Comparison of ENCODE assay signal across 9 cellular contexts in genomic region chr3:172107403-172107802, GRCh38.
DNase-seq lines count a peak whose midpoint lies in the region; ATAC-seq and TF ChIP-seq lines count a peak whose summit lies in the region.
"Had no signal": no experiment of that assay in that cellular context is flagged by ENCODE, and none has a peak within 500 bp of the region (broad histone marks: within the 10 kb centered on the region; RNA-seq: fewer than 3 reads in every experiment).

No MANE protein-coding gene starts in this region.

- no peak for TF ChIP-seq RAD21 in IMR-90 (IDR thresholded peaks at IDR 0.05; ENCODE audit: low read length)

- peaks cover 92% of the 10 kb centered on the region for H4K20me1 ChIP-seq in IMR-90 (ENCODE audit: insufficient read depth, low read length)

- dilution Hi-C loops in IMR-90 (cut with HindIII; ENCODE audit: low sequenced_read_pairs, unreplicated experiment) = no loop called here

- peaks cover 38% of the 10 kb centered on the region for H3K9me1 ChIP-seq in IMR-90 (ENCODE audit: insufficient read depth, low read length)

- POLR2A ChIA-PET in IMR-90 (lab: Charles Lee; ENCODE audit: unreplicated experiment) = no interaction called here

- no peak overlapping the region for H3K4me2 ChIP-seq in IMR-90 (ENCODE audit: low read depth, low read length)

- H3K27ac ChIP-seq in IMR-90 (ENCODE audit: insufficient read depth, low read length) (no peak overlapping the region), WERI-Rb-1 (no peak overlapping the region)

- 100% methylated on average over 4 of the region's 4 CpGs; no CpG with 5 or more reads in 1 of the 2 experiments for WGBS in IMR-90 (ENCODE audit: extremely low coverage in 2 of 2, insufficient read length in 1 of 2), 2 experiments

- no peak overlapping the region for H4K8ac ChIP-seq in IMR-90 (ENCODE audit: low read depth in 2 of 2, low read length in 2 of 2)

- peaks cover 7% of the 10 kb centered on the region; the same call in 1 of the 2 replicates for H3K36me3 ChIP-seq in IMR-90 (ENCODE audit: control insufficient read depth, insufficient read depth, low read length)
- H3K36me3 ChIP-seq in MG63 = peaks cover 53% of the 10 kb centered on the region
- H3K36me3 ChIP-seq in WERI-Rb-1 = no peaks in the 10 kb centered on the region

- H3K27me3 ChIP-seq in IMR-90 (ENCODE audit: control insufficient read depth, insufficient read depth, low read length) (no peaks in the 10 kb centered on the region), MG63 (no peaks in the 10 kb centered on the region), WERI-Rb-1 (ENCODE audit: insufficient read depth, low read depth, severe bottlenecking) (no peaks in the 10 kb centered on the region)

- no TSS peak for BruUV-seq in IMR-90 (replicated peaks; lab: Mats Ljungman, UMichigan)

- H3K79me1 ChIP-seq in IMR-90 (ENCODE audit: low read depth in 1 of 2, low read length in 2 of 2) = peaks cover 31 to 83% of the 10 kb centered on the region in 2 experiments

- TF ChIP-seq CTCF in IMR-90 (conservative IDR thresholded peaks at IDR 0.05; ENCODE audit: low read depth, low read length) = no peak
- TF ChIP-seq CTCF in progenitor cell of endocrine pancreas (IDR thresholded peaks at IDR 0.05; ENCODE audit: unreplicated experiment) = no peak
- TF ChIP-seq CTCF in WERI-Rb-1 (IDR thresholded peaks at IDR 0.05; ENCODE audit: low read depth, low read length) = no peak

- no peak overlapping the region for H2AK9ac ChIP-seq in IMR-90 (replicated peaks; ENCODE audit: low read depth, low read length, poor library complexity)

- no peaks in the 10 kb centered on the region for H3K9me3 Mint-ChIP-seq in activated T-helper 2 cell treated with anti-CD3 and anti-CD28 coated beads, Interferon-gamma antibody, Interleukin-2, Interleukin-4, amounts not matched to agents 10 μg/mL and 5 μg/mL and 100 μg/mL, durations not matched to agents 14 hours and 24 hours and 36 hours
- no peaks in the 10 kb centered on the region for H3K9me3 Mint-ChIP-seq in progenitor cell of endocrine pancreas (ENCODE audit: low read depth)

- peaks cover 5% of the 10 kb centered on the region for H3K36me3 Mint-ChIP-seq in activated T-helper 2 cell treated with anti-CD3 and anti-CD28 coated beads, Interferon-gamma antibody, Interleukin-2, Interleukin-4, amounts not matched to agents 10 μg/mL and 5 μg/mL and 100 μg/mL, durations not matched to agents 14 hours and 24 hours and 36 hours (ENCODE audit: low read depth)
- peaks cover 13% of the 10 kb centered on the region for H3K36me3 Mint-ChIP-seq in progenitor cell of endocrine pancreas (ENCODE audit: insufficient read depth)

- H3K4me3 ChIP-seq in IMR-90 (ENCODE audit: insufficient read depth, low read depth, low read length) (no peak overlapping the region), MG63 (no peak overlapping the region), WERI-Rb-1 (ENCODE audit: low read depth, low read length) (no peak overlapping the region)

- no peak overlapping the region for H2BK15ac ChIP-seq in IMR-90 (ENCODE audit: low read depth, low read length)

- no peak overlapping the region for H2AK5ac ChIP-seq in IMR-90 (ENCODE audit: low read depth, low read length)

- peaks cover 62% of the 10 kb centered on the region for H3K4me1 Mint-ChIP-seq in activated T-helper 2 cell treated with anti-CD3 and anti-CD28 coated beads, Interferon-gamma antibody, Interleukin-2, Interleukin-4, amounts not matched to agents 10 μg/mL and 5 μg/mL and 100 μg/mL, durations not matched to agents 14 hours and 24 hours and 36 hours (ENCODE audit: low read depth)
- peaks cover 50% of the 10 kb centered on the region for H3K4me1 Mint-ChIP-seq in progenitor cell of endocrine pancreas (ENCODE audit: low read depth)

- intact Hi-C loops in IMR-90 (cut with micrococcal nuclease) = no loop called here
- intact Hi-C loops in activated T-helper 2 cell treated with anti-CD3 and anti-CD28 coated beads, Interferon-gamma antibody, Interleukin-2, Interleukin-4, amounts not matched to agents 10 μg/mL and 5 μg/mL and 100 μg/mL, durations not matched to agents 14 hours and 24 hours and 36 hours (cut with micrococcal nuclease) = loop anchor here (1.0 to 10.0 kb wide), 12 partner anchors 12 to 485 kb away; partner anchors contain the start of genes FNDC3B and TMEM212

- no peak overlapping the region for H3K14ac ChIP-seq in IMR-90 (replicated peaks; ENCODE audit: low read depth, low read length)

- H3K9ac ChIP-seq in IMR-90 (ENCODE audit: low read depth, low read length) = no peak overlapping the region

- no peak overlapping the region for H2AFZ ChIP-seq in IMR-90 (replicated peaks; ENCODE audit: low read length, poor library complexity)

- peak overlapping the region; percentile 75 for H3K4me3 Mint-ChIP-seq in activated T-helper 2 cell treated with anti-CD3 and anti-CD28 coated beads, Interferon-gamma antibody, Interleukin-2, Interleukin-4, amounts not matched to agents 10 μg/mL and 5 μg/mL and 100 μg/mL, durations not matched to agents 14 hours and 24 hours and 36 hours (ENCODE audit: low read depth)
- H3K4me3 Mint-ChIP-seq in progenitor cell of endocrine pancreas (ENCODE audit: low read depth) = no peak overlapping the region

- no peak overlapping the region for H3K4ac ChIP-seq in IMR-90 (ENCODE audit: low read depth, low read length)

- H3K18ac ChIP-seq in IMR-90 (ENCODE audit: low read depth, low read length) = no peak overlapping the region

- H2BK20ac ChIP-seq in IMR-90 (ENCODE audit: low read depth, low read length) = no peak overlapping the region

- H4K5ac ChIP-seq in IMR-90 (ENCODE audit: low read depth, low read length) = no peak overlapping the region

- H3K27ac Mint-ChIP-seq in activated T-helper 2 cell treated with anti-CD3 and anti-CD28 coated beads, Interferon-gamma antibody, Interleukin-2, Interleukin-4, amounts not matched to agents 10 μg/mL and 5 μg/mL and 100 μg/mL, durations not matched to agents 14 hours and 24 hours and 36 hours = peak overlapping the region; percentile 90
- peak overlapping the region; percentile 16 for H3K27ac Mint-ChIP-seq in progenitor cell of endocrine pancreas

- H2BK5ac ChIP-seq in IMR-90 (ENCODE audit: low read depth, low read length, poor library complexity, severe bottlenecking) = no peak overlapping the region

- DNase-seq in GF-D8 (lab: John Stamatoyannopoulos, UW) (peak; percentile 55), IMR-90 (no peak), progenitor cell of endocrine pancreas (ENCODE audit: low spot score, unreplicated experiment) (no peak), MG63 (no peak), SHP77 (lab: John Stamatoyannopoulos, UW) (no peak), WERI-Rb-1 (no peak)
- peak; percentile 55 for DNase-seq in activated T-helper 2 cell treated with anti-CD3 and anti-CD28 coated beads, Interferon-gamma antibody, Interleukin-2, Interleukin-4, amounts not matched to agents 10 μg/mL and 5 μg/mL and 100 μg/mL, durations not matched to agents 14 hours and 24 hours and 36 hours (ENCODE audit: low spot score)

- H3K4me1 ChIP-seq in IMR-90 (ENCODE audit: control insufficient read depth, insufficient read depth, low read length) = peaks cover 16% of the 10 kb centered on the region

- no peaks in the 10 kb centered on the region for H3K27me3 Mint-ChIP-seq in activated T-helper 2 cell treated with anti-CD3 and anti-CD28 coated beads, Interferon-gamma antibody, Interleukin-2, Interleukin-4, amounts not matched to agents 10 μg/mL and 5 μg/mL and 100 μg/mL, durations not matched to agents 14 hours and 24 hours and 36 hours (ENCODE audit: low read depth)
- H3K27me3 Mint-ChIP-seq in progenitor cell of endocrine pancreas = no peaks in the 10 kb centered on the region

- H3K9me3 ChIP-seq in IMR-90 (ENCODE audit: control insufficient read depth, insufficient read depth, low read length) (no peaks in the 10 kb centered on the region), MG63 (no peaks in the 10 kb centered on the region), WERI-Rb-1 (ENCODE audit: severe bottlenecking) (no peaks in the 10 kb centered on the region)

- ATAC-seq in GM21390 (IDR thresholded peaks at IDR 0.05; ENCODE audit: unreplicated experiment) (peak; percentile 88), IMR-90 (ENCODE audit: low read depth) (no peak)
- ATAC-seq: HCT116 had no signal

- CTCF ChIA-PET in IMR-90 (lab: Yijun Ruan, JAX) = no interaction called here

- H3K56ac ChIP-seq in IMR-90 (ENCODE audit: extremely low read depth, insufficient read depth, low read length) = no peak overlapping the region

- peak overlapping the region; percentile 57; the same call in 1 of the 2 replicates for H3K23ac ChIP-seq in IMR-90 (ENCODE audit: low read depth, low read length)

- TF ChIP-seq POLR2A in IMR-90 (IDR thresholded peaks at IDR 0.05; ENCODE audit: low read depth, low read length) = no peak

- no peak overlapping the region for H4K91ac ChIP-seq in IMR-90 (ENCODE audit: insufficient read depth, low read depth, low read length)

- H2BK120ac ChIP-seq in IMR-90 (ENCODE audit: low read depth, low read length) = no peak overlapping the region

- in situ Hi-C loops in IMR-90 (cut with MboI; ENCODE audit: low sequenced_read_pairs) = no loop called here

TF ChIP-seq in IMR-90, 13 proteins besides CTCF, POLR2A, EP300 and RAD21:
- no peak for TF ChIP-seq SMC3 (IDR thresholded peaks at IDR 0.05; ENCODE audit: low read depth, low read length)
- TF ChIP-seq FOS (IDR thresholded peaks at IDR 0.05; ENCODE audit: low read depth, low read length) = no peak
- TF ChIP-seq RFX5 (IDR thresholded peaks at IDR 0.05; ENCODE audit: low read depth, low read length) = no peak
- TF ChIP-seq MXI1 (IDR thresholded peaks at IDR 0.05; ENCODE audit: borderline replicate concordance, low read depth, low read length) = no peak
- TF ChIP-seq NFE2L2 (IDR thresholded peaks at IDR 0.05; ENCODE audit: low read depth, low read length) = no peak
- TF ChIP-seq USF2 (IDR thresholded peaks at IDR 0.05; ENCODE audit: low read depth, low read length) = no peak

Comparison
In these comparisons a context has a peak if more than half of its experiments do, and no peak if none do; other contexts are left out.
1. DNase-seq: peak in GF-D8 (single experiment) and activated T-helper 2 cell treated with anti-CD3 and anti-CD28 coated beads, Interferon-gamma antibody, Interleukin-2, Interleukin-4, amounts not matched to agents 10 μg/mL and 5 μg/mL and 100 μg/mL, durations not matched to agents 14 hours and 24 hours and 36 hours (single experiment); none in IMR-90 (single experiment), progenitor cell of endocrine pancreas (single experiment), MG63 (single experiment), SHP77 (0 of 2) and WERI-Rb-1 (single experiment).